ENCODE assay signal across 2 cellular contexts in genomic region chr12:6639151-6639773, GRCh38.
TF ChIP-seq lines count a peak whose summit lies in the region.

No MANE protein-coding gene starts in this region.

TF ChIP-seq in IMR-90, 13 proteins besides CTCF, POLR2A, EP300 and RAD21:
- TF ChIP-seq MXI1 (IDR thresholded peaks at IDR 0.05; ENCODE audit: borderline replicate concordance, low read depth, low read length) (no peak), NFE2L2 (IDR thresholded peaks at IDR 0.05; ENCODE audit: low read depth, low read length) (no peak), CEBPB (IDR thresholded peaks at IDR 0.05; ENCODE audit: low read depth, low read length) (no peak), RCOR1 (IDR thresholded peaks at IDR 0.05; ENCODE audit: insufficient replicate concordance, low read length) (no peak), USF2 (IDR thresholded peaks at IDR 0.05; ENCODE audit: low read depth, low read length) (no peak)

TF ChIP-seq in K562, 482 proteins besides CTCF, POLR2A, EP300 and RAD21 (continues in another document):
- TF ChIP-seq SPI1 (IDR thresholded peaks at IDR 0.05; ENCODE audit: borderline replicate concordance, low read depth, low read length) (peak; percentile 91), MBD2 (IDR thresholded peaks at IDR 0.05; ENCODE audit: borderline replicate concordance, low read depth) (peak; percentile 53), HBP1 (CRISPR knock-in tag; IDR thresholded peaks at IDR 0.05) (0 out of 2 replicates have a peak, but pooled peaks have one; percentile 2), GATA2 (CRISPR knock-in tag; IDR thresholded peaks at IDR 0.05) (peak; percentile 87), MYC (IDR thresholded peaks at IDR 0.05; ENCODE audit: low read depth, low read length) (peak; percentile 58), MYC (CRISPR knock-in tag; IDR thresholded peaks at IDR 0.05; ENCODE audit: borderline replicate concordance, low read depth) (no peak), EP400 (IDR thresholded peaks at IDR 0.05) (peak; percentile 64), MITF (IDR thresholded peaks at IDR 0.05) (peak; percentile 60; the same call in 1 of the 2 replicates), PHB2 (IDR thresholded peaks at IDR 0.05; ENCODE audit: low read depth) (peak; percentile 79), HDAC3 (IDR thresholded peaks at IDR 0.05; ENCODE audit: borderline replicate concordance, partially characterized antibody) (peak; percentile 36), ZNF696 (CRISPR knock-in tag; conservative IDR thresholded peaks at IDR 0.05) (no peak), DACH1 (IDR thresholded peaks at IDR 0.05; ENCODE audit: partially characterized antibody) (peak; percentile 38), MLLT1 (IDR thresholded peaks at IDR 0.05) (0 out of 4 replicates have a peak, but pooled peaks of 1 of the 2 experiments have one; percentile 40), TAF9B (IDR thresholded peaks at IDR 0.05; ENCODE audit: partially characterized antibody) (peak; percentile 40), ATF3 (IDR thresholded peaks at IDR 0.05) (peak; percentile 86), ATF3 (CRISPR knock-in tag; conservative IDR thresholded peaks at IDR 0.05) (peak; percentile 79; the same call in 1 of the 2 replicates), CREB1 (IDR thresholded peaks at IDR 0.05) (no peak), CREB1 (CRISPR knock-in tag; IDR thresholded peaks at IDR 0.05) (0 out of 2 replicates have a peak, but pooled peaks have one; percentile 33), LCOR (CRISPR knock-in tag; IDR thresholded peaks at IDR 0.05) (peak; percentile 46; the same call in 1 of the 2 replicates), NFIC (IDR thresholded peaks at IDR 0.05) (peak; percentile 84), FOS (IDR thresholded peaks at IDR 0.05; ENCODE audit: extremely low read depth, insufficient read length) (peak; percentile 38), SMAD4 (CRISPR knock-in tag; conservative IDR thresholded peaks at IDR 0.05) (peak; percentile 76), BACH1 (tag; IDR thresholded peaks at IDR 0.05) (0 out of 2 replicates have a peak, but pooled peaks have one; percentile 33), CCNT2 (IDR thresholded peaks at IDR 0.05; ENCODE audit: borderline replicate concordance, extremely low read depth, insufficient read length, low read depth, low read length) (peak; percentile 93), C11orf30 (IDR thresholded peaks at IDR 0.05; ENCODE audit: low read depth) (no peak), TRIM25 (IDR thresholded peaks at IDR 0.05; ENCODE audit: borderline replicate concordance) (no peak), COPS2 (conservative IDR thresholded peaks at IDR 0.05) (no peak), SOX6 (IDR thresholded peaks at IDR 0.05) (peak; percentile 83), ATF7 (IDR thresholded peaks at IDR 0.05) (peak; percentile 70), ZNF175 (CRISPR knock-in tag; IDR thresholded peaks at IDR 0.05; ENCODE audit: low read depth) (0 out of 2 replicates have a peak, but pooled peaks have one; percentile 33), THRAP3 (IDR thresholded peaks at IDR 0.05; ENCODE audit: borderline replicate concordance) (no peak), JUND (IDR thresholded peaks at IDR 0.05; ENCODE audit: borderline replicate concordance, low read depth, low read length) (peak; percentile 96), JUND (tag; IDR thresholded peaks at IDR 0.05; ENCODE audit: borderline replicate concordance, low read depth, low read length) (peak; percentile 91; the same call in 2 of the 3 replicates), SMARCA5 (IDR thresholded peaks at IDR 0.05) (no peak), NFXL1 (CRISPR knock-in tag; IDR thresholded peaks at IDR 0.05) (no peak), TEAD4 (IDR thresholded peaks at IDR 0.05; ENCODE audit: low read length) (peak; percentile 92), TEAD4 (CRISPR knock-in tag; IDR thresholded peaks at IDR 0.05; ENCODE audit: borderline replicate concordance) (no peak), FOXM1 (IDR thresholded peaks at IDR 0.05; ENCODE audit: low read depth) (peak; percentile 86), FOXM1 (CRISPR knock-in tag; IDR thresholded peaks at IDR 0.05; ENCODE audit: low read depth) (no peak), ZNF589 (CRISPR knock-in tag; IDR thresholded peaks at IDR 0.05; ENCODE audit: low read depth) (peak; percentile 89), HMBOX1 (IDR thresholded peaks at IDR 0.05) (no peak), HOXB6 (CRISPR knock-in tag; IDR thresholded peaks at IDR 0.05; ENCODE audit: borderline replicate concordance) (no peak), TBL1XR1 (IDR thresholded peaks at IDR 0.05; ENCODE audit: low read length in 2 of 2) (peak; percentile 22 to 54; a peak in 1 of 4 replicates), TRIM24 (IDR thresholded peaks at IDR 0.05) (peak; percentile 84 to 87), ETV1 (tag; conservative IDR thresholded peaks at IDR 0.05; ENCODE audit: low read depth) (peak; percentile 63), DPF2 (IDR thresholded peaks at IDR 0.05) (peak; percentile 97), TCF3 (CRISPR knock-in tag; IDR thresholded peaks at IDR 0.05) (peak; percentile 95), RNF2 (IDR thresholded peaks at IDR 0.05) (peak; percentile 86), KDM5B (IDR thresholded peaks at IDR 0.05; ENCODE audit: insufficient replicate concordance, low read depth, low read length) (no peak), BHLHE40 (IDR thresholded peaks at IDR 0.05; ENCODE audit: low read length) (peak; percentile 51), MTA1 (IDR thresholded peaks at IDR 0.05; ENCODE audit: borderline replicate concordance) (peak; percentile 69; the same call in 1 of the 2 replicates), ATF4 (CRISPR knock-in tag; IDR thresholded peaks at IDR 0.05) (no peak), PATZ1 (CRISPR knock-in tag; IDR thresholded peaks at IDR 0.05; ENCODE audit: borderline replicate concordance) (no peak), LEF1 (IDR thresholded peaks at IDR 0.05) (peak; percentile 85), U2AF2 (optimal IDR thresholded peaks at IDR 0.05; ENCODE audit: low read depth, low read length) (no peak), PKNOX1 (IDR thresholded peaks at IDR 0.05) (peak; percentile 64), NCOR1 (IDR thresholded peaks at IDR 0.05) (peak; percentile 92), ZNF830 (CRISPR knock-in tag; IDR thresholded peaks at IDR 0.05) (no peak), ZBTB7A (IDR thresholded peaks at IDR 0.05; ENCODE audit: borderline replicate concordance, control insufficient read depth, low read depth, low read length) (peak; percentile 38; the same call in 1 of the 2 replicates), POLR2G (IDR thresholded peaks at IDR 0.05; ENCODE audit: low read depth, low read length) (0 out of 2 replicates have a peak, but pooled peaks have one; percentile 4), TAL1 (IDR thresholded peaks at IDR 0.05) (peak; percentile 92), CC2D1A (IDR thresholded peaks at IDR 0.05) (peak; percentile 80; the same call in 1 of the 2 replicates), TARDBP (IDR thresholded peaks at IDR 0.05) (peak; percentile 80; the same call in 1 of the 2 replicates), MYNN (IDR thresholded peaks at IDR 0.05) (0 out of 2 replicates have a peak, but pooled peaks have one; percentile 26), MYNN (CRISPR knock-in tag; IDR thresholded peaks at IDR 0.05) (no peak), KLF16 (IDR thresholded peaks at IDR 0.05) (peak; percentile 90; the same call in 1 of the 2 replicates), L3MBTL2 (IDR thresholded peaks at IDR 0.05) (0 out of 2 replicates have a peak, but pooled peaks have one; percentile 51), ZNF77 (CRISPR knock-in tag; IDR thresholded peaks at IDR 0.05) (no peak)
